12 cellular contexts compared by ENCODE assay signal in the genomic region with DNA sequence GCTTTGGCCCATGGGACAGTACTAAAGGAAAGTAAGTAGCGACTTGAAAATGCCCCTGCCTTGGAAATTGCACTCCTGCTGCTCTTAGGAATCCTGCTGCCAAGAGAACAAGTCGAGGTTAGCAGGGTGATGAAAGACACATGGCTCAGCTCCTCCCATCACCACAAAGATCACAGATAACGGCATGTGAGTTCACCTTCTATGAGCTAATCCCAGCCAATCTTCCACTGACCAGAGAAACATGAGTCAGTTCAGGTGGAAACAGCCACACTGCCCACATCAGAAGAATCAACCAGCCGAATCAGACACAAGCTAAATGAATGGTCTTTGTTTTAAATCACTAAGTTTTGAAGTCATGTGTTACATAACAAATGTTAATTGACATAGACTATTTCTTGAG.
DNase-seq lines count a peak whose midpoint lies in the region; ATAC-seq and TF ChIP-seq lines count a peak whose summit lies in the region.
"Had no signal": no experiment of that assay in that cellular context is flagged by ENCODE, and none has a peak within 500 bp of the region (broad histone marks: within the 10 kb centered on the region; RNA-seq: fewer than 3 reads in every experiment).

No MANE protein-coding gene starts in this region.

- H3K27me3 ChIP-seq in uterus (no peaks in the 10 kb centered on the region), stomach (no peaks in the 10 kb centered on the region)

- no peak overlapping the region for H3K4me3 Mint-ChIP-seq in activated CD4-positive, alpha-beta T cell treated with anti-CD3 and anti-CD28 coated beads, Interleukin-2, amount 10 ng/mL, durations not matched to agents 7 days and 5 days
- H3K4me3 Mint-ChIP-seq: CD8-positive, alpha-beta T cell had no signal

- CTCF ChIA-PET in activated CD4-positive, alpha-beta T cell treated with anti-CD3 and anti-CD28 coated beads, Interleukin-2, amount 10 ng/mL, durations not matched to agents 7 days and 5 days (lab: Charles Lee), result interaction anchor here (0.6 kb wide), 1 partner anchor 1047 kb away, joined by 3 read pairs; no protein-coding TSS in a partner anchor

- peak; percentile 23 for DNase-seq in stimulated activated CD4-positive, alpha-beta T cell treated with anti-CD3 and anti-CD28 coated beads, Interleukin-1b, Interleukin-23, amount 100 ng/mL, for 48 hours
- no peak for DNase-seq in stimulated activated CD4-positive, alpha-beta T cell treated with anti-CD3 and anti-CD28 coated beads, Interleukin-12 subunit alpha, Interleukin-12 subunit beta, amount 100 ng/mL, for 4 hours
- DNase-seq in SK-N-DZ (ENCODE audit: low spot score) (peak; percentile 97), left ventricle myocardium superior (no peak), uterus (peak; percentile 17 to 49), stomach (no peak), putamen (ENCODE audit: low spot score) (no peak)
- DNase-seq in activated CD4-positive, alpha-beta T cell treated with anti-CD3 and anti-CD28 coated beads, Interleukin-2, amount 10 ng/mL, durations not matched to agents 7 days and 5 days, result no peak
- DNase-seq: activated CD4-positive, CD25-positive, alpha-beta regulatory T cell; CD8-positive, alpha-beta T cell had no signal

- intact Hi-C loops in left ventricle myocardium superior (cut with micrococcal nuclease), result no loop called here
- intact Hi-C loops in uterus (cut with DNase I; ENCODE audit: low total_unique reads), result no loop called here
- intact Hi-C loops in stomach (cut with DNase I; ENCODE audit: low total_unique reads), result no loop called here

- H3K9me3 Mint-ChIP-seq in activated CD4-positive, alpha-beta T cell treated with anti-CD3 and anti-CD28 coated beads, Interleukin-2, amount 10 ng/mL, durations not matched to agents 7 days and 5 days, result peaks cover 3% of the 10 kb centered on the region
- H3K9me3 Mint-ChIP-seq: CD8-positive, alpha-beta T cell had no signal

- H3K27ac ChIP-seq in uterus, result no peak overlapping the region
- no peak overlapping the region for H3K27ac ChIP-seq in stomach
- H3K27ac ChIP-seq: KMS-11, prostate gland had no signal

- no peak for TF ChIP-seq CTCF in uterus (IDR thresholded peaks at IDR 0.05)
- no peak for TF ChIP-seq CTCF in stomach (IDR thresholded peaks at IDR 0.05)

- H3K4me3 ChIP-seq in uterus (no peak overlapping the region), stomach (no peak overlapping the region)
- H3K4me3 ChIP-seq: prostate gland had no signal

- H3K36me3 ChIP-seq in uterus, result no peaks in the 10 kb centered on the region
- no peaks in the 10 kb centered on the region for H3K36me3 ChIP-seq in stomach
- H3K36me3 ChIP-seq: prostate gland had no signal

- no peaks in the 10 kb centered on the region for H3K4me1 ChIP-seq in uterus
- H3K4me1 ChIP-seq in stomach, result peaks cover 0 to 18% (median 6%) of the 10 kb centered on the region in 4 donors
- H3K4me1 ChIP-seq: prostate gland had no signal

- TF ChIP-seq EP300 in stomach (IDR thresholded peaks at IDR 0.05), result no peak

- POLR2A ChIA-PET in activated CD4-positive, alpha-beta T cell treated with anti-CD3 and anti-CD28 coated beads, Interleukin-2, amount 10 ng/mL, durations not matched to agents 7 days and 5 days (lab: Charles Lee), result no interaction called here

- no peaks in the 10 kb centered on the region for H3K27me3 Mint-ChIP-seq in activated CD4-positive, alpha-beta T cell treated with anti-CD3 and anti-CD28 coated beads, Interleukin-2, amount 10 ng/mL, durations not matched to agents 7 days and 5 days

- H3K4me1 Mint-ChIP-seq in activated CD4-positive, alpha-beta T cell treated with anti-CD3 and anti-CD28 coated beads, Interleukin-2, amount 10 ng/mL, durations not matched to agents 7 days and 5 days, result no peaks in the 10 kb centered on the region

- no peak for TF ChIP-seq POLR2A in uterus (IDR thresholded peaks at IDR 0.05)
- no peak for TF ChIP-seq POLR2A in stomach (IDR thresholded peaks at IDR 0.05)

- no peak overlapping the region for H3K27ac Mint-ChIP-seq in activated CD4-positive, alpha-beta T cell treated with anti-CD3 and anti-CD28 coated beads, Interleukin-2, amount 10 ng/mL, durations not matched to agents 7 days and 5 days
- H3K27ac Mint-ChIP-seq: CD8-positive, alpha-beta T cell had no signal

- H3K9me3 ChIP-seq in uterus (no peaks in the 10 kb centered on the region), stomach (no peaks in the 10 kb centered on the region)
- H3K9me3 ChIP-seq: prostate gland had no signal

- WGBS in stomach, 5 donors, result 52 to 59% (median 54%) methylated on average over 4 of the region's 4 CpGs

- H3K36me3 Mint-ChIP-seq in activated CD4-positive, alpha-beta T cell treated with anti-CD3 and anti-CD28 coated beads, Interleukin-2, amount 10 ng/mL, durations not matched to agents 7 days and 5 days (ENCODE audit: low read depth), result no peaks in the 10 kb centered on the region

- ATAC-seq in left ventricle myocardium superior, result peak; percentile 59
- ATAC-seq: CD8-positive, alpha-beta T cell had no signal

Comparison
In these comparisons a context has a peak if more than half of its experiments do, and no peak if none do; other contexts are left out.
1. DNase-seq: peak in stimulated activated CD4-positive, alpha-beta T cell treated with anti-CD3 and anti-CD28 coated beads, Interleukin-1b, Interleukin-23, amount 100 ng/mL, for 48 hours (single experiment), SK-N-DZ (single experiment) and uterus (2 of 2); none in stimulated activated CD4-positive, alpha-beta T cell treated with anti-CD3 and anti-CD28 coated beads, Interleukin-12 subunit alpha, Interleukin-12 subunit beta, amount 100 ng/mL, for 4 hours (single experiment), left ventricle myocardium superior (single experiment), stomach (single experiment), putamen (single experiment) and activated CD4-positive, alpha-beta T cell treated with anti-CD3 and anti-CD28 coated beads, Interleukin-2, amount 10 ng/mL, durations not matched to agents 7 days and 5 days (single experiment).